24 cellular contexts compared by ENCODE assay signal in genomic region chr21:39047046-39047445, GRCh38.
"Had no signal": no experiment of that assay in that cellular context is flagged by ENCODE, and none has a peak within 500 bp of the region (broad histone marks: within the 10 kb centered on the region; RNA-seq: fewer than 3 reads in every experiment).

No MANE protein-coding gene starts in this region.

- H3K4me1 Mint-ChIP-seq: immature natural killer cell, naive B cell had no signal

- H3K27me3 ChIP-seq: dorsolateral prefrontal cortex, hepatocyte, right lobe of liver, thyroid gland had no signal

- H3K27ac ChIP-seq: dorsolateral prefrontal cortex, right lobe of liver, thyroid gland, WERI-Rb-1 had no signal

- H3K9ac ChIP-seq: SK-N-SH had no signal

- FAIRE-seq: colon had no signal

- H3K4me2 ChIP-seq: hepatocyte, SK-N-SH had no signal

- H3K79me2 ChIP-seq: hepatocyte had no signal

- H3K4me1 ChIP-seq: thyroid gland had no signal

- H3K27ac Mint-ChIP-seq: activated CD8-positive, alpha-beta T cell treated with anti-CD3 and anti-CD28 coated beads, Interleukin-2, amount 10 ng/mL, durations not matched to agents 7 days and 5 days; activated T-helper 1 cell treated with anti-CD3 and anti-CD28 coated beads, Interleukin-12 subunit alpha, Interleukin-12 subunit beta, Interleukin-2, Interleukin-4 antibody, amounts not matched to agents 30 ng/mL and 10 ng/mL and 1 ng/mL, durations not matched to agents 14 hours and 24 hours and 36 hours; effector memory CD8-positive, alpha-beta T cell; immature natural killer cell had no signal

- H3K36me3 ChIP-seq: right lobe of liver, thyroid gland, WERI-Rb-1 had no signal

- H3K4me3 Mint-ChIP-seq: activated CD8-positive, alpha-beta T cell treated with anti-CD3 and anti-CD28 coated beads, Interleukin-2, amount 10 ng/mL, durations not matched to agents 7 days and 5 days; activated T-helper 1 cell treated with anti-CD3 and anti-CD28 coated beads, Interleukin-12 subunit alpha, Interleukin-12 subunit beta, Interleukin-2, Interleukin-4 antibody, amounts not matched to agents 30 ng/mL and 10 ng/mL and 1 ng/mL, durations not matched to agents 14 hours and 24 hours and 36 hours; brain; effector memory CD8-positive, alpha-beta T cell; immature natural killer cell; naive B cell had no signal

- DNase-seq: activated CD4-positive, alpha-beta T cell treated with anti-CD3 and anti-CD28 coated beads, Interleukin-2, amount 50 U/mL, for 1 hour; activated CD4-positive, CD25-positive, alpha-beta regulatory T cell treated with anti-CD3 and anti-CD28 coated beads, Interleukin-2, amount 50 U/mL, for 72 hours; activated CD8-positive, alpha-beta T cell treated with anti-CD3 and anti-CD28 coated beads, Interleukin-2, amount 10 ng/mL, durations not matched to agents 7 days and 5 days; activated gamma-delta T cell; activated naive CD4-positive, alpha-beta T cell treated with anti-CD3 and anti-CD28 coated beads, Interleukin-2, amount 50 U/mL, for 16 hours; central memory CD4-positive, alpha-beta T cell; dorsolateral prefrontal cortex; effector memory CD8-positive, alpha-beta T cell; foreskin fibroblast; immature natural killer cell; naive B cell; occipital lobe; posterior cingulate gyrus; right lobe of liver; SK-N-SH; stimulated activated CD4-positive, alpha-beta T cell treated with anti-CD3 and anti-CD28 coated beads, Interleukin-4, amount 100 ng/mL, for 1 hour; stimulated activated naive CD4-positive, alpha-beta T cell; T-helper 2 cell; thyroid gland; WERI-Rb-1 had no signal

- H3K36me3 Mint-ChIP-seq: brain, immature natural killer cell, naive B cell had no signal

- H3K9me3 Mint-ChIP-seq: activated T-helper 1 cell treated with anti-CD3 and anti-CD28 coated beads, Interleukin-12 subunit alpha, Interleukin-12 subunit beta, Interleukin-2, Interleukin-4 antibody, amounts not matched to agents 30 ng/mL and 10 ng/mL and 1 ng/mL, durations not matched to agents 14 hours and 24 hours and 36 hours; brain; effector memory CD8-positive, alpha-beta T cell; immature natural killer cell had no signal

- H3K4me3 ChIP-seq: dorsolateral prefrontal cortex, hepatocyte, right lobe of liver, thyroid gland had no signal

- H3K9me3 ChIP-seq: right lobe of liver, SK-N-SH, thyroid gland had no signal

- H2AFZ ChIP-seq: hepatocyte had no signal
